In the genomic region with DNA sequence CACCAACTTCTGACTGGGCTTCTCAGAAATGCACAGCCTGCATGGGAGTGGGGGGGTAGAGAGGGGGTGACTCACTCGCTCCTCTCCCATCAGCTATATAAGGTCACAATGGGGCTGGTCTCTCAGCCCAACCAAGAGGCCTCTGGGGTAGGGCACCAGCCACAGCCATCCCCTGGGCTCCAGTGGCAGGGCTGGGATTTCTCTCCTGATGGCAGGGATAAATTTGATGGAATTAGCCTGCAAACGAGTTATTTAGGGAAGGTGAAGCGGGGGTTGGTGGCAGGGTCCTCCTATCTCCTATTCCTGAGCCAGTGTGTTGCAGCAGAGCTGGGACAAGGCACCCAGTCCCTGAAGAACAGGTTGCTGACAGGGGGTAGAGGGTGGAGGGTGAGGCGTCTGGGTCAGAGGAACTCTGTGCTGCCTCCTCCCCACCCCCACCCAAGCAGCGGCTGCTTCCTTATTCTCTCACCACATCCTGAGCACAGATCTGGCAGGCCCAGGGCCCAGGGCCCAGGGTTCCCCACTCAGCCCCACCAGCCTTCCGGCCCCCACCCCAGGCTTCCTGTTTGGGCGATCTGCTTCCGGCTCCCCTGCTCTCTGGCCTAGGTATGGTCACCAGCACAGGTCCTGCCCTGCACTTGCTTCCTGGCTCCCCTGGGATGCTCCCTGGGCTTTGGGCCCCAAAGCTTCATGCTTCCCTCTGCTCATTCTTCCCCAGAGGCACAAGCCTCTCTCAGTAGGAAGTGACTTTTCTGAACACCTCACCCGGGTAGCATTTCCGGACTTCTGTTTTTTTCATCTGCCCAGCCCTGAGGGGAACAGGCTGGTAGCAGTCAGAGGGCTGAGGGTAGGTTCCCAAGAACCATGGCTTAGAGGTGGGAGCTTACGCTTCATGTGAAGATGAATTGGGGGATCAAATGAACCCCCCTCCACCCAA, we compare ENCODE assay signal across 1 cellular context.
TF ChIP-seq lines count a peak whose summit lies in the region.

No MANE protein-coding gene starts in this region.

TF ChIP-seq in K562, 482 proteins besides CTCF, POLR2A, EP300 and RAD21 (continued from another document and continues in another):
- TF ChIP-seq, protein P1, sequence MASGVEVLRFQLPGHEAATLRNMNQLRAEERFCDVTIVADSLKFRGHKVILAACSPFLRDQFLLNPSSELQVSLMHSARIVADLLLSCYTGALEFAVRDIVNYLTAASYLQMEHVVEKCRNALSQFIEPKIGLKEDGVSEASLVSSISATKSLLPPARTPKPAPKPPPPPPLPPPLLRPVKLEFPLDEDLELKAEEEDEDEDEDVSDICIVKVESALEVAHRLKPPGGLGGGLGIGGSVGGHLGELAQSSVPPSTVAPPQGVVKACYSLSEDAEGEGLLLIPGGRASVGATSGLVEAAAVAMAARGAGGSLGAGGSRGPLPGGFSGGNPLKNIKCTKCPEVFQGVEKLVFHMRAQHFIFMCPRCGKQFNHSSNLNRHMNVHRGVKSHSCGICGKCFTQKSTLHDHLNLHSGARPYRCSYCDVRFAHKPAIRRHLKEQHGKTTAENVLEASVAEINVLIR (CRISPR knock-in tag; IDR thresholded peaks at IDR 0.05): no peak
- TF ChIP-seq POLR2G (IDR thresholded peaks at IDR 0.05; ENCODE audit: low read depth, low read length) (peak; percentile 86), MCM5 (IDR thresholded peaks at IDR 0.05; ENCODE audit: low read depth) (no peak), ETV5 (CRISPR knock-in tag; IDR thresholded peaks at IDR 0.05; ENCODE audit: low read depth) (peak; percentile 99), DDX20 (tag; IDR thresholded peaks at IDR 0.05; ENCODE audit: low read depth) (no peak), WHSC1 (IDR thresholded peaks at IDR 0.05; ENCODE audit: low read length) (no peak), MEF2A (IDR thresholded peaks at IDR 0.05; ENCODE audit: control insufficient read depth, low read depth, low read length) (no peak; the same call in 1 of the 2 replicates), MTA1 (IDR thresholded peaks at IDR 0.05; ENCODE audit: borderline replicate concordance) (no peak), ZNF644 (tag; IDR thresholded peaks at IDR 0.05; ENCODE audit: low read depth) (no peak), CBX2 (IDR thresholded peaks at IDR 0.05; ENCODE audit: insufficient read depth, low read length, poor library complexity, severe bottlenecking) (no peak), ETV1 (tag; conservative IDR thresholded peaks at IDR 0.05; ENCODE audit: low read depth) (peak; percentile 100), CHD1 (IDR thresholded peaks at IDR 0.05; ENCODE audit: low read length) (no peak), NELFE (IDR thresholded peaks at IDR 0.05; ENCODE audit: insufficient read depth, insufficient read length) (no peak), POLR2B (IDR thresholded peaks at IDR 0.05; ENCODE audit: low read depth, partially characterized antibody) (peak; percentile 66), SRSF1 (IDR thresholded peaks at IDR 0.05; ENCODE audit: low read depth, low read length) (no peak), SIN3A (IDR thresholded peaks at IDR 0.05; ENCODE audit: borderline replicate concordance in 2 of 2, control insufficient read depth in 1 of 2, low read depth in 2 of 2, low read length in 2 of 2) (peak; percentile 56 to 83; a peak in 2 of 4 replicates), ZNF12 (CRISPR knock-in tag; IDR thresholded peaks at IDR 0.05) (no peak), ZNF165 (CRISPR knock-in tag; IDR thresholded peaks at IDR 0.05; ENCODE audit: borderline replicate concordance) (peak; percentile 38; the same call in 1 of the 2 replicates), ETV6 (IDR thresholded peaks at IDR 0.05; ENCODE audit: borderline replicate concordance in 1 of 2, low read depth in 2 of 2, low read length in 1 of 2) (peak; percentile 95 to 98), ETV6 (CRISPR knock-in tag; IDR thresholded peaks at IDR 0.05; ENCODE audit: borderline replicate concordance) (no peak), RAD51 (IDR thresholded peaks at IDR 0.05; ENCODE audit: borderline replicate concordance, low read depth) (0 out of 2 replicates have a peak, but pooled peaks have one; percentile 10), BMI1 (IDR thresholded peaks at IDR 0.05; ENCODE audit: low read length) (no peak), RFX1 (IDR thresholded peaks at IDR 0.05) (no peak), TCF7 (IDR thresholded peaks at IDR 0.05; ENCODE audit: borderline replicate concordance) (0 out of 2 replicates have a peak, but pooled peaks have one; percentile 25), ZSCAN29 (IDR thresholded peaks at IDR 0.05) (no peak), HDAC2 (IDR thresholded peaks at IDR 0.05) (no peak; the same call in 1 of the 2 replicates), ELF4 (CRISPR knock-in tag; IDR thresholded peaks at IDR 0.05) (no peak), LARP7 (IDR thresholded peaks at IDR 0.05) (no peak), PML (IDR thresholded peaks at IDR 0.05; ENCODE audit: low read length) (peak; percentile 67; the same call in 1 of the 2 replicates), STAG1 (CRISPR knock-in tag; IDR thresholded peaks at IDR 0.05; ENCODE audit: borderline replicate concordance) (no peak), HNRNPH1 (optimal IDR thresholded peaks at IDR 0.05; ENCODE audit: low read depth, low read length) (no peak), MTA3 (IDR thresholded peaks at IDR 0.05; ENCODE audit: borderline replicate concordance) (peak; percentile 84; the same call in 1 of the 2 replicates)
- TF ChIP-seq, protein P2, sequence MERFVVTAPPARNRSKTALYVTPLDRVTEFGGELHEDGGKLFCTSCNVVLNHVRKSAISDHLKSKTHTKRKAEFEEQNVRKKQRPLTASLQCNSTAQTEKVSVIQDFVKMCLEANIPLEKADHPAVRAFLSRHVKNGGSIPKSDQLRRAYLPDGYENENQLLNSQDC (CRISPR knock-in tag; IDR thresholded peaks at IDR 0.05): no peak
- TF ChIP-seq, protein P3, sequence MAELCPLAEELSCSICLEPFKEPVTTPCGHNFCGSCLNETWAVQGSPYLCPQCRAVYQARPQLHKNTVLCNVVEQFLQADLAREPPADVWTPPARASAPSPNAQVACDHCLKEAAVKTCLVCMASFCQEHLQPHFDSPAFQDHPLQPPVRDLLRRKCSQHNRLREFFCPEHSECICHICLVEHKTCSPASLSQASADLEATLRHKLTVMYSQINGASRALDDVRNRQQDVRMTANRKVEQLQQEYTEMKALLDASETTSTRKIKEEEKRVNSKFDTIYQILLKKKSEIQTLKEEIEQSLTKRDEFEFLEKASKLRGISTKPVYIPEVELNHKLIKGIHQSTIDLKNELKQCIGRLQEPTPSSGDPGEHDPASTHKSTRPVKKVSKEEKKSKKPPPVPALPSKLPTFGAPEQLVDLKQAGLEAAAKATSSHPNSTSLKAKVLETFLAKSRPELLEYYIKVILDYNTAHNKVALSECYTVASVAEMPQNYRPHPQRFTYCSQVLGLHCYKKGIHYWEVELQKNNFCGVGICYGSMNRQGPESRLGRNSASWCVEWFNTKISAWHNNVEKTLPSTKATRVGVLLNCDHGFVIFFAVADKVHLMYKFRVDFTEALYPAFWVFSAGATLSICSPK (IDR thresholded peaks at IDR 0.05; ENCODE audit: borderline replicate concordance): peak; percentile 90
- TF ChIP-seq, protein P4, sequence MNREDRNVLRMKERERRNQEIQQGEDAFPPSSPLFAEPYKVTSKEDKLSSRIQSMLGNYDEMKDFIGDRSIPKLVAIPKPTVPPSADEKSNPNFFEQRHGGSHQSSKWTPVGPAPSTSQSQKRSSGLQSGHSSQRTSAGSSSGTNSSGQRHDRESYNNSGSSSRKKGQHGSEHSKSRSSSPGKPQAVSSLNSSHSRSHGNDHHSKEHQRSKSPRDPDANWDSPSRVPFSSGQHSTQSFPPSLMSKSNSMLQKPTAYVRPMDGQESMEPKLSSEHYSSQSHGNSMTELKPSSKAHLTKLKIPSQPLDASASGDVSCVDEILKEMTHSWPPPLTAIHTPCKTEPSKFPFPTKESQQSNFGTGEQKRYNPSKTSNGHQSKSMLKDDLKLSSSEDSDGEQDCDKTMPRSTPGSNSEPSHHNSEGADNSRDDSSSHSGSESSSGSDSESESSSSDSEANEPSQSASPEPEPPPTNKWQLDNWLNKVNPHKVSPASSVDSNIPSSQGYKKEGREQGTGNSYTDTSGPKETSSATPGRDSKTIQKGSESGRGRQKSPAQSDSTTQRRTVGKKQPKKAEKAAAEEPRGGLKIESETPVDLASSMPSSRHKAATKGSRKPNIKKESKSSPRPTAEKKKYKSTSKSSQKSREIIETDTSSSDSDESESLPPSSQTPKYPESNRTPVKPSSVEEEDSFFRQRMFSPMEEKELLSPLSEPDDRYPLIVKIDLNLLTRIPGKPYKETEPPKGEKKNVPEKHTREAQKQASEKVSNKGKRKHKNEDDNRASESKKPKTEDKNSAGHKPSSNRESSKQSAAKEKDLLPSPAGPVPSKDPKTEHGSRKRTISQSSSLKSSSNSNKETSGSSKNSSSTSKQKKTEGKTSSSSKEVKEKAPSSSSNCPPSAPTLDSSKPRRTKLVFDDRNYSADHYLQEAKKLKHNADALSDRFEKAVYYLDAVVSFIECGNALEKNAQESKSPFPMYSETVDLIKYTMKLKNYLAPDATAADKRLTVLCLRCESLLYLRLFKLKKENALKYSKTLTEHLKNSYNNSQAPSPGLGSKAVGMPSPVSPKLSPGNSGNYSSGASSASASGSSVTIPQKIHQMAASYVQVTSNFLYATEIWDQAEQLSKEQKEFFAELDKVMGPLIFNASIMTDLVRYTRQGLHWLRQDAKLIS (CRISPR knock-in tag; IDR thresholded peaks at IDR 0.05): peak; percentile 58
- TF ChIP-seq, protein P5, sequence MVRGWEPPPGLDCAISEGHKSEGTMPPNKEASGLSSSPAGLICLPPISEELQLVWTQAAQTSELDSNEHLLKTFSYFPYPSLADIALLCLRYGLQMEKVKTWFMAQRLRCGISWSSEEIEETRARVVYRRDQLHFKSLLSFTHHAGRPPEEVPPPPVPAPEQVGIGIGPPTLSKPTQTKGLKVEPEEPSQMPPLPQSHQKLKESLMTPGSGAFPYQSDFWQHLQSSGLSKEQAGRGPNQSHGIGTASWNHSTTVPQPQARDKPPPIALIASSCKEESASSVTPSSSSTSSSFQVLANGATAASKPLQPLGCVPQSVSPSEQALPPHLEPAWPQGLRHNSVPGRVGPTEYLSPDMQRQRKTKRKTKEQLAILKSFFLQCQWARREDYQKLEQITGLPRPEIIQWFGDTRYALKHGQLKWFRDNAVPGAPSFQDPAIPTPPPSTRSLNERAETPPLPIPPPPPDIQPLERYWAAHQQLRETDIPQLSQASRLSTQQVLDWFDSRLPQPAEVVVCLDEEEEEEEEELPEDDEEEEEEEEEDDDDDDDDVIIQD (CRISPR knock-in tag; IDR thresholded peaks at IDR 0.05): no peak
- TF ChIP-seq, protein P6, sequence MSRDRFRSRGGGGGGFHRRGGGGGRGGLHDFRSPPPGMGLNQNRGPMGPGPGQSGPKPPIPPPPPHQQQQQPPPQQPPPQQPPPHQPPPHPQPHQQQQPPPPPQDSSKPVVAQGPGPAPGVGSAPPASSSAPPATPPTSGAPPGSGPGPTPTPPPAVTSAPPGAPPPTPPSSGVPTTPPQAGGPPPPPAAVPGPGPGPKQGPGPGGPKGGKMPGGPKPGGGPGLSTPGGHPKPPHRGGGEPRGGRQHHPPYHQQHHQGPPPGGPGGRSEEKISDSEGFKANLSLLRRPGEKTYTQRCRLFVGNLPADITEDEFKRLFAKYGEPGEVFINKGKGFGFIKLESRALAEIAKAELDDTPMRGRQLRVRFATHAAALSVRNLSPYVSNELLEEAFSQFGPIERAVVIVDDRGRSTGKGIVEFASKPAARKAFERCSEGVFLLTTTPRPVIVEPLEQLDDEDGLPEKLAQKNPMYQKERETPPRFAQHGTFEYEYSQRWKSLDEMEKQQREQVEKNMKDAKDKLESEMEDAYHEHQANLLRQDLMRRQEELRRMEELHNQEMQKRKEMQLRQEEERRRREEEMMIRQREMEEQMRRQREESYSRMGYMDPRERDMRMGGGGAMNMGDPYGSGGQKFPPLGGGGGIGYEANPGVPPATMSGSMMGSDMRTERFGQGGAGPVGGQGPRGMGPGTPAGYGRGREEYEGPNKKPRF (IDR thresholded peaks at IDR 0.05; ENCODE audit: low read depth, low read length): no peak
- TF ChIP-seq, protein P7, sequence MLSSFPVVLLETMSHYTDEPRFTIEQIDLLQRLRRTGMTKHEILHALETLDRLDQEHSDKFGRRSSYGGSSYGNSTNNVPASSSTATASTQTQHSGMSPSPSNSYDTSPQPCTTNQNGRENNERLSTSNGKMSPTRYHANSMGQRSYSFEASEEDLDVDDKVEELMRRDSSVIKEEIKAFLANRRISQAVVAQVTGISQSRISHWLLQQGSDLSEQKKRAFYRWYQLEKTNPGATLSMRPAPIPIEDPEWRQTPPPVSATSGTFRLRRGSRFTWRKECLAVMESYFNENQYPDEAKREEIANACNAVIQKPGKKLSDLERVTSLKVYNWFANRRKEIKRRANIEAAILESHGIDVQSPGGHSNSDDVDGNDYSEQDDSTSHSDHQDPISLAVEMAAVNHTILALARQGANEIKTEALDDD (IDR thresholded peaks at IDR 0.05): no peak
- TF ChIP-seq, protein P8, sequence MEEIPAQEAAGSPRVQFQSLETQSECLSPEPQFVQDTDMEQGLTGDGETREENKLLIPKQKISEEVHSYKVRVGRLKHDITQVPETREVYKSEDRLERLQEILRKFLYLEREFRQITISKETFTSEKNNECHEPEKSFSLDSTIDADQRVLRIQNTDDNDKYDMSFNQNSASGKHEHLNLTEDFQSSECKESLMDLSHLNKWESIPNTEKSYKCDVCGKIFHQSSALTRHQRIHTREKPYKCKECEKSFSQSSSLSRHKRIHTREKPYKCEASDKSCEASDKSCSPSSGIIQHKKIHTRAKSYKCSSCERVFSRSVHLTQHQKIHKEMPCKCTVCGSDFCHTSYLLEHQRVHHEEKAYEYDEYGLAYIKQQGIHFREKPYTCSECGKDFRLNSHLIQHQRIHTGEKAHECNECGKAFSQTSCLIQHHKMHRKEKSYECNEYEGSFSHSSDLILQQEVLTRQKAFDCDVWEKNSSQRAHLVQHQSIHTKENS (CRISPR knock-in tag; IDR thresholded peaks at IDR 0.05): no peak
- TF ChIP-seq, protein P9, sequence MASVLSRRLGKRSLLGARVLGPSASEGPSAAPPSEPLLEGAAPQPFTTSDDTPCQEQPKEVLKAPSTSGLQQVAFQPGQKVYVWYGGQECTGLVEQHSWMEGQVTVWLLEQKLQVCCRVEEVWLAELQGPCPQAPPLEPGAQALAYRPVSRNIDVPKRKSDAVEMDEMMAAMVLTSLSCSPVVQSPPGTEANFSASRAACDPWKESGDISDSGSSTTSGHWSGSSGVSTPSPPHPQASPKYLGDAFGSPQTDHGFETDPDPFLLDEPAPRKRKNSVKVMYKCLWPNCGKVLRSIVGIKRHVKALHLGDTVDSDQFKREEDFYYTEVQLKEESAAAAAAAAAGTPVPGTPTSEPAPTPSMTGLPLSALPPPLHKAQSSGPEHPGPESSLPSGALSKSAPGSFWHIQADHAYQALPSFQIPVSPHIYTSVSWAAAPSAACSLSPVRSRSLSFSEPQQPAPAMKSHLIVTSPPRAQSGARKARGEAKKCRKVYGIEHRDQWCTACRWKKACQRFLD (CRISPR knock-in tag; IDR thresholded peaks at IDR 0.05): peak; percentile 95
